19 cellular contexts compared by ENCODE assay signal in the genomic region with DNA sequence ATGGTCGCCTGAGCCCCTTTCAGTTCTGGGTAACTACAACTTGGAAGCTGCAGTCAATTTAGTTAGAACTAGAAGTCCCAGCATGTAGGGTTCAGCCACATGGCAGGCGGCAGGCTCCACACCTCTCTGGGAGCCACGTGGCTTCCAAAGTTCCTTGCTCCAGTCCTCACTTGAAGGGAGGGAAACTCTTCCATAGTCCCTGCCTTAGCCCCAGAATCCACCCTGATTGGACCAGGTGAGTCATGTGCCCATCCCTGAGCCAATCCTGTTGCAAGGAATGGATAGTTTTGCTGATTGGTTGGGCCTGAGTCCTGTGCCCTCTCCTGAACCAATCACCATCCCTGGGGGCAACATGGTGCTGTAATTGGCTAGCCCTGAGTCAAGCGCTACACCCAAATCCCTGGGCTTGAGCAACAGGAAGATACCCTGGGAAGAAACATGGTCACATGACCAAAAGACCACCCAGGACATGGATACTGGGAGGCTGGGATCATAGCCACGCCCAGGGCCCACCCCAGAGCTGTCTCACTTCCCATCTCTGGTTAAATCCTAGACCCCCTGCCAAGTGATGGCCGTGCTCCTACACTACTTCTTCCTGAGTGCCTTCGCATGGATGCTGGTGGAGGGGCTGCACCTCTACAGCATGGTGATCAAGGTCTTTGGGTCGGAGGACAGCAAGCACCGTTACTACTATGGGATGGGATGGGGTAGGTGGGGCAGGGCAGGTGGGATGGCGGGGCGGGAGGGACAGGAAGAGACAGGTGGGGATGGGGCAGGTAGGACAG.
"Had no signal": no experiment of that assay in that cellular context is flagged by ENCODE, and none has a peak within 500 bp of the region (broad histone marks: within the 10 kb centered on the region; RNA-seq: fewer than 3 reads in every experiment).

No MANE protein-coding gene starts in this region.

- H3K4me1 ChIP-seq: parathyroid adenoma had no signal

- H3K36me3 ChIP-seq: brain microvascular endothelial cell, neural progenitor cell, transverse colon had no signal

- FAIRE-seq: frontal cortex had no signal

- H3K9me3 ChIP-seq: transverse colon had no signal

- H3K4me3 ChIP-seq: lung, neural progenitor cell, skin epidermis, transverse colon had no signal

- H3K27me3 ChIP-seq: brain microvascular endothelial cell, neural progenitor cell, transverse colon had no signal

- ATAC-seq: activated T-cell treated with anti-CD3 and anti-CD28 coated beads, Interleukin-2, amount 50 U/mL, for 72 hours had no signal

- DNase-seq: activated CD4-positive, alpha-beta T cell treated with anti-CD3 and anti-CD28 coated beads, Interleukin-2, amount 10 ng/mL, durations not matched to agents 24 days and 14 days; activated CD4-positive, CD25-positive, alpha-beta regulatory T cell; activated CD8-positive, alpha-beta memory T cell treated with anti-CD3 and anti-CD28 coated beads, Interleukin-2, amount 50 U/mL, for 48 hours; activated gamma-delta T cell; activated naive CD8-positive, alpha-beta T cell treated with anti-CD3 and anti-CD28 coated beads for 36 hours; activated T-cell treated with anti-CD3 and anti-CD28 coated beads, Interleukin-2, amount 50 U/mL, for 72 hours; brain microvascular endothelial cell; endodermal cell; midbrain; stimulated activated CD4-positive, alpha-beta T cell treated with anti-CD3 and anti-CD28 coated beads, Interleukin-4, amount 100 ng/mL, for 24 hours; stimulated activated CD8-positive, alpha-beta memory T cell treated with anti-CD3 and anti-CD28 coated beads, Interleukin-4, amount 100 ng/mL, for 48 hours; stimulated activated naive CD4-positive, alpha-beta T cell treated with Interleukin-2 at 50 U/mL for 16 hours; substantia nigra; transverse colon had no signal
